23 cellular contexts compared by ENCODE assay signal in genomic region chr1:164834641-164835040, GRCh38.
"Had no signal": no experiment of that assay in that cellular context is flagged by ENCODE, and none has a peak within 500 bp of the region (broad histone marks: within the 10 kb centered on the region; RNA-seq: fewer than 3 reads in every experiment).

No MANE protein-coding gene starts in this region.

- H3K27me3 Mint-ChIP-seq: activated CD4-positive, alpha-beta T cell treated with anti-CD3 and anti-CD28 coated beads, Interleukin-2, amount 10 ng/mL, durations not matched to agents 24 days and 14 days; activated CD8-positive, alpha-beta memory T cell treated with anti-CD3 and anti-CD28 coated beads, Interleukin-2, amount 10 ng/mL, durations not matched to agents 7 days and 5 days; activated naive CD4-positive, alpha-beta T cell treated with anti-CD3 and anti-CD28 coated beads, Interleukin-2, amount 50 U/mL, for 24 hours; activated T-cell treated with anti-CD3 and anti-CD28 coated beads, Interleukin-2, amount 50 U/mL, for 24 hours; T-helper 17 cell had no signal

- H3K4me3 Mint-ChIP-seq: activated CD4-positive, alpha-beta T cell treated with anti-CD3 and anti-CD28 coated beads, Interleukin-2, amount 10 ng/mL, durations not matched to agents 24 days and 14 days; activated CD8-positive, alpha-beta memory T cell treated with anti-CD3 and anti-CD28 coated beads, Interleukin-2, amount 10 ng/mL, durations not matched to agents 7 days and 5 days; activated naive CD4-positive, alpha-beta T cell treated with anti-CD3 and anti-CD28 coated beads, Interleukin-2, amount 50 U/mL, for 24 hours; activated T-cell treated with anti-CD3 and anti-CD28 coated beads, Interleukin-2, amount 50 U/mL, for 24 hours; activated T-helper 1 cell treated with anti-CD3 and anti-CD28 coated beads, Interleukin-12 subunit alpha, Interleukin-12 subunit beta, Interleukin-2, Interleukin-4 antibody, amounts not matched to agents 30 ng/mL and 10 ng/mL and 1 ng/mL, durations not matched to agents 14 hours and 24 hours and 36 hours; T-helper 17 cell; WTC11 had no signal

- H3K27ac Mint-ChIP-seq: activated CD4-positive, alpha-beta T cell treated with anti-CD3 and anti-CD28 coated beads, Interleukin-2, amount 10 ng/mL, durations not matched to agents 24 days and 14 days; activated CD8-positive, alpha-beta memory T cell treated with anti-CD3 and anti-CD28 coated beads, Interleukin-2, amount 10 ng/mL, durations not matched to agents 7 days and 5 days; activated naive CD4-positive, alpha-beta T cell treated with anti-CD3 and anti-CD28 coated beads, Interleukin-2, amount 50 U/mL, for 24 hours; activated T-cell treated with anti-CD3 and anti-CD28 coated beads, Interleukin-2, amount 50 U/mL, for 24 hours; activated T-helper 1 cell treated with anti-CD3 and anti-CD28 coated beads, Interleukin-12 subunit alpha, Interleukin-12 subunit beta, Interleukin-2, Interleukin-4 antibody, amounts not matched to agents 30 ng/mL and 10 ng/mL and 1 ng/mL, durations not matched to agents 14 hours and 24 hours and 36 hours; T-helper 17 cell; WTC11 had no signal

- H3K4me3 ChIP-seq: MG63 had no signal

- H3K9me3 ChIP-seq: MG63 had no signal

- ATAC-seq: activated CD8-positive, alpha-beta memory T cell treated with anti-CD3 and anti-CD28 coated beads, Interleukin-2, amount 10 ng/mL, durations not matched to agents 7 days and 5 days; PC-3; T-helper 17 cell; WTC11 had no signal

- H3K36me3 Mint-ChIP-seq: activated CD8-positive, alpha-beta memory T cell treated with anti-CD3 and anti-CD28 coated beads, Interleukin-2, amount 10 ng/mL, durations not matched to agents 7 days and 5 days; activated naive CD4-positive, alpha-beta T cell treated with anti-CD3 and anti-CD28 coated beads, Interleukin-2, amount 50 U/mL, for 24 hours had no signal

- H3K36me3 ChIP-seq: brain microvascular endothelial cell, MG63 had no signal

- H3K27me3 ChIP-seq: brain microvascular endothelial cell had no signal

- H3K4me1 Mint-ChIP-seq: activated CD4-positive, alpha-beta T cell treated with anti-CD3 and anti-CD28 coated beads, Interleukin-2, amount 10 ng/mL, durations not matched to agents 24 days and 14 days; activated CD8-positive, alpha-beta memory T cell treated with anti-CD3 and anti-CD28 coated beads, Interleukin-2, amount 10 ng/mL, durations not matched to agents 7 days and 5 days; activated naive CD4-positive, alpha-beta T cell treated with anti-CD3 and anti-CD28 coated beads, Interleukin-2, amount 50 U/mL, for 24 hours; T-helper 17 cell; WTC11 had no signal

- H3K9me3 Mint-ChIP-seq: activated CD4-positive, alpha-beta T cell treated with anti-CD3 and anti-CD28 coated beads, Interleukin-2, amount 10 ng/mL, durations not matched to agents 24 days and 14 days; activated naive CD4-positive, alpha-beta T cell treated with anti-CD3 and anti-CD28 coated beads, Interleukin-2, amount 50 U/mL, for 24 hours; activated T-cell treated with anti-CD3 and anti-CD28 coated beads, Interleukin-2, amount 50 U/mL, for 24 hours; activated T-helper 1 cell treated with anti-CD3 and anti-CD28 coated beads, Interleukin-12 subunit alpha, Interleukin-12 subunit beta, Interleukin-2, Interleukin-4 antibody, amounts not matched to agents 30 ng/mL and 10 ng/mL and 1 ng/mL, durations not matched to agents 14 hours and 24 hours and 36 hours; WTC11 had no signal

- H3K27ac ChIP-seq: brain microvascular endothelial cell had no signal

- DNase-seq: activated CD4-positive, alpha-beta T cell treated with anti-CD3 and anti-CD28 coated beads, Interleukin-2, amount 10 ng/mL, durations not matched to agents 24 days and 14 days; activated CD4-positive, alpha-beta T cell treated with anti-CD3 and anti-CD28 coated beads, Interleukin-2, amount 50 U/mL, for 48 hours; activated CD4-positive, CD25-positive, alpha-beta regulatory T cell treated with anti-CD3 and anti-CD28 coated beads, Interleukin-2, amount 50 U/mL, for 72 hours; activated CD8-positive, alpha-beta memory T cell treated with anti-CD3 and anti-CD28 coated beads, Interleukin-2, amount 10 ng/mL, durations not matched to agents 7 days and 5 days; activated effector memory CD4-positive, alpha-beta T cell treated with Interleukin-2 at 50 U/mL for 16 hours; activated naive CD4-positive, alpha-beta T cell; activated T-cell treated with anti-CD3 and anti-CD28 coated beads, Interleukin-2, amount 50 U/mL, for 24 hours; amygdala; brain microvascular endothelial cell; MG63; MV-4-11; NCI-H1092 treated with DMSO at 0.1 percent for 48 hours; NCI-H1417 treated with DMSO at 0.1 percent for 48 hours; NCI-H1694; NCI-H2029 treated with DMSO at 0.1 percent for 48 hours; NCI-H510A treated with DMSO at 0.1 percent for 48 hours; PC-3; SHP77 treated with DMSO at 0.1 percent for 48 hours; T-helper 17 cell; T-helper 9 cell had no signal
